ENCODE assay signal across 12 cellular contexts in genomic region chr18:63131944-63132818, GRCh38.
DNase-seq lines count a peak whose midpoint lies in the region; ATAC-seq and TF ChIP-seq lines count a peak whose summit lies in the region.
"Had no signal": no experiment of that assay in that cellular context is flagged by ENCODE, and none has a peak within 500 bp of the region (broad histone marks: within the 10 kb centered on the region; RNA-seq: fewer than 3 reads in every experiment).

No MANE protein-coding gene starts in this region.

- H3K9me3 Mint-ChIP-seq in activated CD8-positive, alpha-beta memory T cell treated with anti-CD3 and anti-CD28 coated beads, Interleukin-2, amount 10 ng/mL, durations not matched to agents 7 days and 5 days (ENCODE audit: low read depth) = no peaks in the 10 kb centered on the region

- H3K27me3 ChIP-seq in PC-3 (ENCODE audit: low read length) (peaks cover 11% of the 10 kb centered on the region; the same call in 1 of the 2 replicates), hepatocyte (no peaks in the 10 kb centered on the region), subcutaneous abdominal adipose tissue (ENCODE audit: control insufficient read depth in 5 of 5, insufficient read depth in 4 of 5, low read length in 5 of 5) (no peaks in the 10 kb centered on the region)

- no peak overlapping the region for H3K4me3 ChIP-seq in PC-3 (ENCODE audit: low read length)
- no peak overlapping the region for H3K4me3 ChIP-seq in hepatocyte
- H3K4me3 ChIP-seq in subcutaneous abdominal adipose tissue (ENCODE audit: low read depth in 1 of 5, low read length in 5 of 5) = no peak overlapping the region

- ATAC-seq in activated CD8-positive, alpha-beta memory T cell treated with anti-CD3 and anti-CD28 coated beads, Interleukin-2, amount 10 ng/mL, durations not matched to agents 7 days and 5 days = no peak
- ATAC-seq in PC-3 (no peak), GM19452 (IDR thresholded peaks at IDR 0.05; ENCODE audit: unreplicated experiment) (no peak)

- POLR2A ChIA-PET in PC-3 (lab: Charles Lee; ENCODE audit: unreplicated experiment) = no interaction called here

- WGBS in hepatocyte (ENCODE audit: low lambda C conversion rate, missing lambda C conversion rate) = 43% methylated on average over 13 of the region's 13 CpGs

- H3K4me1 ChIP-seq in PC-3 (ENCODE audit: insufficient read depth, low read length) (no peaks in the 10 kb centered on the region), hepatocyte (ENCODE audit: insufficient read depth) (peaks cover 33% of the 10 kb centered on the region), subcutaneous abdominal adipose tissue (ENCODE audit: control insufficient read depth in 5 of 5, insufficient read depth in 5 of 5, low read length in 5 of 5) (peaks cover 2 to 43% (median 31%) of the 10 kb centered on the region in 5 donors)

- H3K4me1 Mint-ChIP-seq in activated CD8-positive, alpha-beta memory T cell treated with anti-CD3 and anti-CD28 coated beads, Interleukin-2, amount 10 ng/mL, durations not matched to agents 7 days and 5 days = peaks cover 36% of the 10 kb centered on the region

- H3K9me2 ChIP-seq in PC-3 (replicated peaks; ENCODE audit: low read length) (no peaks in the 10 kb centered on the region), hepatocyte (replicated peaks; ENCODE audit: insufficient read depth) (no peaks in the 10 kb centered on the region)

- H3K9ac ChIP-seq in PC-3 (ENCODE audit: low read length) = no peak overlapping the region
- peak overlapping the region in 1 of 5 donors; percentile 47 for H3K9ac ChIP-seq in subcutaneous abdominal adipose tissue (ENCODE audit: low read length in 5 of 5)

- H3K36me3 Mint-ChIP-seq in activated CD8-positive, alpha-beta memory T cell treated with anti-CD3 and anti-CD28 coated beads, Interleukin-2, amount 10 ng/mL, durations not matched to agents 7 days and 5 days = peaks cover 31% of the 10 kb centered on the region

- TF ChIP-seq CTCF in PC-3 (conservative IDR thresholded peaks at IDR 0.05; ENCODE audit: low read depth, low read length) (no peak), hepatocyte (IDR thresholded peaks at IDR 0.05; ENCODE audit: poor library complexity) (no peak)

- DNase-seq in activated CD8-positive, alpha-beta memory T cell treated with anti-CD3 and anti-CD28 coated beads, Interleukin-2, amount 10 ng/mL, durations not matched to agents 7 days and 5 days = no peak
- DNase-seq in activated CD8-positive, alpha-beta memory T cell treated with anti-CD3 and anti-CD28 coated beads, Interleukin-2, amount 50 U/mL, for 48 hours = no peak
- no peak for DNase-seq in PC-3
- DNase-seq in hepatocyte (ENCODE audit: low spot score) = no peak
- no peak for DNase-seq in hepatic stellate cell (ENCODE audit: low spot score)
- DNase-seq in SKM-1 (lab: John Stamatoyannopoulos, UW; ENCODE audit: unreplicated experiment) = no peak
- DNase-seq: central memory CD4-positive, alpha-beta T cell; NCI-H1694; stimulated activated CD4-positive, alpha-beta T cell treated with anti-CD3 and anti-CD28 coated beads, Interleukin-2, amount 100 ng/mL, for 24 hours; SW 1271 had no signal

- H3K27me3 Mint-ChIP-seq in activated CD8-positive, alpha-beta memory T cell treated with anti-CD3 and anti-CD28 coated beads, Interleukin-2, amount 10 ng/mL, durations not matched to agents 7 days and 5 days = no peaks in the 10 kb centered on the region

- H3K27ac ChIP-seq in PC-3 (ENCODE audit: low read length) (no peak overlapping the region), hepatocyte (peak overlapping the region; percentile 13), subcutaneous abdominal adipose tissue (ENCODE audit: low read depth, low read length) (peak overlapping the region; percentile 54)

- H3K36me3 ChIP-seq in PC-3 (ENCODE audit: low read depth, low read length) (no peaks in the 10 kb centered on the region), hepatocyte (replicated peaks; ENCODE audit: insufficient read depth, low read depth) (no peaks in the 10 kb centered on the region), subcutaneous abdominal adipose tissue (ENCODE audit: control insufficient read depth in 5 of 5, insufficient read depth in 5 of 5, low read length in 5 of 5) (peaks cover 0 to 2% (median 0%) of the 10 kb centered on the region in 5 donors)

- H3K4me2 ChIP-seq in PC-3 (ENCODE audit: low read length) (peak overlapping the region; percentile 22), hepatocyte (peak overlapping the region; percentile 65)

- H3K4me3 Mint-ChIP-seq in activated CD8-positive, alpha-beta memory T cell treated with anti-CD3 and anti-CD28 coated beads, Interleukin-2, amount 10 ng/mL, durations not matched to agents 7 days and 5 days = no peak overlapping the region

- H3F3A ChIP-seq in PC-3 (ENCODE audit: low read length, unreplicated experiment) = no peaks in the 10 kb centered on the region

- CTCF ChIA-PET in activated CD8-positive, alpha-beta memory T cell treated with anti-CD3 and anti-CD28 coated beads, Interleukin-2, amount 10 ng/mL, durations not matched to agents 7 days and 5 days (lab: Charles Lee) = interaction anchor here (0.9 to 2.5 kb wide), 16 partner anchors 15 to 207 kb away, joined by 3 to 28 read pairs (median 4); partner anchors contain the start of gene BCL2
- CTCF ChIA-PET in PC-3 (lab: Charles Lee) = interaction anchor here (0.7 kb wide), 1 partner anchor 191 kb away, joined by 3 read pairs; no protein-coding TSS in a partner anchor

- no TSS peak for BruUV-seq in PC-3 (replicated peaks; lab: Mats Ljungman, UMichigan)

- H3K9me3 ChIP-seq in PC-3 (ENCODE audit: low read length) = no peaks in the 10 kb centered on the region
- no peaks in the 10 kb centered on the region for H3K9me3 ChIP-seq in hepatocyte (ENCODE audit: low read depth)
- H3K9me3 ChIP-seq in subcutaneous abdominal adipose tissue (ENCODE audit: control insufficient read depth in 5 of 5, low read length in 5 of 5) = no peaks in the 10 kb centered on the region

- H2AFZ ChIP-seq in PC-3 (ENCODE audit: low read length) (0 out of 2 replicates have a peak overlapping the region, but pooled peaks have one; percentile 7), hepatocyte (no peak overlapping the region)

- H3K79me2 ChIP-seq in PC-3 (ENCODE audit: low read length) (no peaks in the 10 kb centered on the region), hepatocyte (no peaks in the 10 kb centered on the region)

- intact Hi-C loops in PC-3 (cut with micrococcal nuclease) = loop anchor here (1.0 kb wide), 1 partner anchor 191 kb away; no protein-coding TSS in a partner anchor

- H3K27ac Mint-ChIP-seq in activated CD8-positive, alpha-beta memory T cell treated with anti-CD3 and anti-CD28 coated beads, Interleukin-2, amount 10 ng/mL, durations not matched to agents 7 days and 5 days = peak overlapping the region; percentile 76

- H4K20me1 ChIP-seq in PC-3 (ENCODE audit: low read length) (no peaks in the 10 kb centered on the region), hepatocyte (ENCODE audit: insufficient read depth, poor library complexity, severe bottlenecking) (no peaks in the 10 kb centered on the region)
